ENCODE assay signal across 9 cellular contexts in genomic region chr4:19850909-19851308, GRCh38.
DNase-seq lines count a peak whose midpoint lies in the region; ATAC-seq and TF ChIP-seq lines count a peak whose summit lies in the region.
"Had no signal": no experiment of that assay in that cellular context is flagged by ENCODE, and none has a peak within 500 bp of the region (broad histone marks: within the 10 kb centered on the region; RNA-seq: fewer than 3 reads in every experiment).

No MANE protein-coding gene starts in this region.

- peak; percentile 42 for TF ChIP-seq CTCF in foreskin keratinocyte (conservative IDR thresholded peaks at IDR 0.05)

- ATAC-seq in foreskin keratinocyte (peak; percentile 97), HG02840 (IDR thresholded peaks at IDR 0.05; ENCODE audit: low FRiP score, unreplicated experiment) (no peak)

- DNase-seq in A172 (ENCODE audit: low spot score) (peak; percentile 84), HK-2 (ENCODE audit: unreplicated experiment) (peak; percentile 55), amniotic epithelial cell (ENCODE audit: low read depth) (peak; percentile 82), foreskin keratinocyte (peak; percentile 81 to 94), C1 segment of cervical spinal cord (lab: John Stamatoyannopoulos, UW) (no peak)
- no peak for DNase-seq in activated naive CD4-positive, alpha-beta T cell treated with anti-CD3 and anti-CD28 coated beads, Interleukin-2, amount 50 U/mL, for 16 hours
- DNase-seq in activated CD4-positive, alpha-beta T cell treated with anti-CD3 and anti-CD28 coated beads, Interleukin-2, amount 50 U/mL, for 4 hours, result no peak
- DNase-seq: NCI-H1694 treated with DMSO at 0.1 percent for 48 hours had no signal

- H3K27me3 ChIP-seq in foreskin keratinocyte, result no peaks in the 10 kb centered on the region

- H3K4me1 ChIP-seq in foreskin keratinocyte, result no peaks in the 10 kb centered on the region

- H3K27ac ChIP-seq in foreskin keratinocyte, result no peak overlapping the region

Comparison
In these comparisons a context has a peak if more than half of its experiments do, and no peak if none do; other contexts are left out.
1. DNase-seq: peak in A172 (single experiment), HK-2 (single experiment), amniotic epithelial cell (single experiment) and foreskin keratinocyte (2 of 2); none in C1 segment of cervical spinal cord (0 of 14), activated naive CD4-positive, alpha-beta T cell treated with anti-CD3 and anti-CD28 coated beads, Interleukin-2, amount 50 U/mL, for 16 hours (single experiment) and activated CD4-positive, alpha-beta T cell treated with anti-CD3 and anti-CD28 coated beads, Interleukin-2, amount 50 U/mL, for 4 hours (0 of 2).